Comparison of ENCODE assay signal across 21 cellular contexts in the genomic region with DNA sequence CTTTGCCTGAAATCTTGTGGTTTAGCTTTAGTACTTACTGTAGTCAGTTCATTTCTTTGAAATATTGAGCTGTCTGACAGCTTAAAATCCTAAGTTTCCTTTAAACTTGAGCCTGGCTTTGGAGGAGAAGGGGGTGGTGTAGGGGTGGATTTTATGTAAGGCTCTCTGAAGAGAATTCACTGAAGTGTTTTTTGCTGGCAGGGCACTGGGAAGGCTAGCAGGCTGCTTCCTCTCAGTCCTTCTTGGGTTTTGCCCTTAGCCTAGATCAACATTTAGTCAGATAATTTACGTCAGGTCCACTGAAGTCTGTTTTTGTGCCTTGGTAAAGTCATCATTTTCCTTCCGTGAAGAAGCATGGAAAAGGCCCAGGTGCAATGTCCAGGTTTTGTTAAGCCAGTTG.
DNase-seq lines count a peak whose midpoint lies in the region; ATAC-seq and TF ChIP-seq lines count a peak whose summit lies in the region.
"Had no signal": no experiment of that assay in that cellular context is flagged by ENCODE, and none has a peak within 500 bp of the region (broad histone marks: within the 10 kb centered on the region; RNA-seq: fewer than 3 reads in every experiment).

No MANE protein-coding gene starts in this region.

- no peaks in the 10 kb centered on the region for H3K36me3 ChIP-seq in SK-N-SH (replicated peaks in 1 of 2; ENCODE audit: control insufficient read depth in 1 of 2, insufficient read depth in 2 of 2, low read length in 1 of 2)
- H3K36me3 ChIP-seq in osteoblast (ENCODE audit: insufficient read depth, low read length): no peaks in the 10 kb centered on the region
- H3K36me3 ChIP-seq: BE2C, HAP-1 had no signal

- TF ChIP-seq CTCF in SK-N-SH (IDR thresholded peaks at IDR 0.05): no peak
- no peak for TF ChIP-seq CTCF in nephron progenitor cell (IDR thresholded peaks at IDR 0.05)
- no peak for TF ChIP-seq CTCF in osteoblast (IDR thresholded peaks at IDR 0.05; ENCODE audit: extremely low read depth, low read depth, low read length)

- no peak overlapping the region for H3K4me3 Mint-ChIP-seq in nephron progenitor cell
- H3K4me3 Mint-ChIP-seq: CD14-positive monocyte; CD4-positive, alpha-beta T cell; CD8-positive, alpha-beta memory T cell; HFFc6 had no signal

- H3K4me2 ChIP-seq in SK-N-SH (no peak overlapping the region), osteoblast (ENCODE audit: insufficient read depth, low read length) (no peak overlapping the region)
- H3K4me2 ChIP-seq: BLaER1 treated with 17β-estradiol and CSF1 and Interleukin-3, amounts not matched to agents 10 nM and 100 nM had no signal

- H4K20me1 ChIP-seq in SK-N-SH (ENCODE audit: insufficient read depth): no peaks in the 10 kb centered on the region
- no peaks in the 10 kb centered on the region for H4K20me1 ChIP-seq in osteoblast (ENCODE audit: insufficient read depth, low read length)

- CTCF ChIA-PET in SK-N-SH (lab: Yijun Ruan, JAX): interaction anchor here (1.7 to 3.0 kb wide), 5 partner anchors 9 to 79 kb away, joined by 3 to 16 read pairs (median 10); no protein-coding TSS in a partner anchor

- H2AFZ ChIP-seq in SK-N-SH (ENCODE audit: low read depth) (no peak overlapping the region), osteoblast (ENCODE audit: low read length) (no peak overlapping the region)

- TF ChIP-seq RAD21 in SK-N-SH (IDR thresholded peaks at IDR 0.05; ENCODE audit: low read length): no peak

- H3K27ac Mint-ChIP-seq in nephron progenitor cell: peak overlapping the region; percentile 87
- H3K27ac Mint-ChIP-seq: CD14-positive monocyte; CD4-positive, alpha-beta T cell; CD8-positive, alpha-beta memory T cell; HFFc6 had no signal

- no peaks in the 10 kb centered on the region for H3K9me2 ChIP-seq in SK-N-SH

- peaks cover 0 to 6% of the 10 kb centered on the region in 2 experiments; a peak in 2 of 4 replicates for H3K4me1 ChIP-seq in SK-N-SH (ENCODE audit: control insufficient read depth in 1 of 2, insufficient read depth in 2 of 2, low read depth in 1 of 2, low read length in 1 of 2)
- no peaks in the 10 kb centered on the region for H3K4me1 ChIP-seq in osteoblast (ENCODE audit: insufficient read depth, low read length)
- H3K4me1 ChIP-seq: BE2C; BLaER1 treated with 17β-estradiol and CSF1 and Interleukin-3, amounts not matched to agents 10 nM and 100 nM had no signal

- H3K36me3 Mint-ChIP-seq in nephron progenitor cell (ENCODE audit: low read depth): peaks cover 21% of the 10 kb centered on the region

- H3K79me2 ChIP-seq in SK-N-SH (ENCODE audit: insufficient read depth): no peaks in the 10 kb centered on the region
- no peaks in the 10 kb centered on the region for H3K79me2 ChIP-seq in osteoblast (ENCODE audit: insufficient read depth, low read length)

- H3F3A ChIP-seq in SK-N-SH (replicated peaks; ENCODE audit: insufficient read depth): no peaks in the 10 kb centered on the region

- TF ChIP-seq EP300 in SK-N-SH (IDR thresholded peaks at IDR 0.05; ENCODE audit: borderline replicate concordance in 1 of 2, low read depth in 1 of 2, low read length in 1 of 2): no peak

- H3K4me1 Mint-ChIP-seq in nephron progenitor cell: peaks cover 27% of the 10 kb centered on the region
- H3K4me1 Mint-ChIP-seq: CD14-positive monocyte; CD8-positive, alpha-beta memory T cell had no signal

- H3K9me3 ChIP-seq in SK-N-SH (no peaks in the 10 kb centered on the region), osteoblast (ENCODE audit: low read depth, low read length) (no peaks in the 10 kb centered on the region)
- H3K9me3 ChIP-seq: BE2C, HAP-1 had no signal

- WGBS in SK-N-SH (ENCODE audit: low lambda C conversion rate): 93% methylated on average over 2 of the region's 2 CpGs

- H3K27me3 ChIP-seq in SK-N-SH (ENCODE audit: insufficient read depth) (no peaks in the 10 kb centered on the region), osteoblast (ENCODE audit: insufficient read depth, low read length) (no peaks in the 10 kb centered on the region)
- H3K27me3 ChIP-seq: BE2C; BLaER1 treated with 17β-estradiol and CSF1 and Interleukin-3, amounts not matched to agents 10 nM and 100 nM had no signal

- H3K9me3 Mint-ChIP-seq in nephron progenitor cell: peaks cover 9% of the 10 kb centered on the region
- H3K9me3 Mint-ChIP-seq: CD4-positive, alpha-beta T cell had no signal

- ATAC-seq in SK-N-SH treated with all-trans-retinoic acid at 6 μM for 48 hours (peak; percentile 36; the same call in 2 of the 3 replicates), GM21619 (IDR thresholded peaks at IDR 0.05; ENCODE audit: unreplicated experiment) (no peak)

- H3K27ac ChIP-seq in SK-N-SH (ENCODE audit: low read depth in 2 of 2, low read length in 1 of 2): no peak overlapping the region
- no peak overlapping the region for H3K27ac ChIP-seq in osteoblast (ENCODE audit: low read depth, low read length)
- H3K27ac ChIP-seq: 22Rv1; BLaER1 treated with 17β-estradiol and CSF1 and Interleukin-3, amounts not matched to agents 10 nM and 100 nM had no signal

- H3K4me3 ChIP-seq in SK-N-SH (ENCODE audit: low read depth in 2 of 2, low read length in 1 of 2): no peak overlapping the region
- no peak overlapping the region for H3K4me3 ChIP-seq in osteoblast (ENCODE audit: insufficient read depth, low read length)
- H3K4me3 ChIP-seq: BLaER1 treated with 17β-estradiol and CSF1 and Interleukin-3, amounts not matched to agents 10 nM and 100 nM; HAP-1 had no signal

- no peaks in the 10 kb centered on the region for H3K27me3 Mint-ChIP-seq in nephron progenitor cell (ENCODE audit: low read depth, poor library complexity)
- H3K27me3 Mint-ChIP-seq: CD4-positive, alpha-beta T cell had no signal

- DNase-seq in SK-N-SH (no peak), left kidney (ENCODE audit: low read depth, low spot score) (peak; percentile 56), nephron progenitor cell (no peak), osteoblast (ENCODE audit: insufficient read length, low spot score, missing footprints) (no peak), kidney glomerular epithelial cell (lab: John Stamatoyannopoulos, UW) (no peak)
- DNase-seq: AML-193; BE2C; CD4-positive, alpha-beta T cell; CD8-positive, alpha-beta memory T cell; DMS 273 treated with DMSO at 0.1 percent for 48 hours; DMS79; EL; GDM1; GOT3; HFFc6 had no signal

- no peak overlapping the region for H3K9ac ChIP-seq in SK-N-SH
- H3K9ac ChIP-seq: BLaER1 treated with 17β-estradiol and CSF1 and Interleukin-3, amounts not matched to agents 10 nM and 100 nM had no signal

- POLR2A ChIA-PET in SK-N-SH (lab: Yijun Ruan, JAX): no interaction called here

TF ChIP-seq in SK-N-SH treated with all-trans-retinoic acid at 6 μM for 48 hours, 23 proteins besides CTCF, POLR2A, EP300 and RAD21 (continues in another document):
- TF ChIP-seq BACH2 (CRISPR knock-in tag; IDR thresholded peaks at IDR 0.05; ENCODE audit: borderline replicate concordance): no peak
- TF ChIP-seq ISL1 (CRISPR knock-in tag; IDR thresholded peaks at IDR 0.05): no peak
- TF ChIP-seq, protein P1, sequence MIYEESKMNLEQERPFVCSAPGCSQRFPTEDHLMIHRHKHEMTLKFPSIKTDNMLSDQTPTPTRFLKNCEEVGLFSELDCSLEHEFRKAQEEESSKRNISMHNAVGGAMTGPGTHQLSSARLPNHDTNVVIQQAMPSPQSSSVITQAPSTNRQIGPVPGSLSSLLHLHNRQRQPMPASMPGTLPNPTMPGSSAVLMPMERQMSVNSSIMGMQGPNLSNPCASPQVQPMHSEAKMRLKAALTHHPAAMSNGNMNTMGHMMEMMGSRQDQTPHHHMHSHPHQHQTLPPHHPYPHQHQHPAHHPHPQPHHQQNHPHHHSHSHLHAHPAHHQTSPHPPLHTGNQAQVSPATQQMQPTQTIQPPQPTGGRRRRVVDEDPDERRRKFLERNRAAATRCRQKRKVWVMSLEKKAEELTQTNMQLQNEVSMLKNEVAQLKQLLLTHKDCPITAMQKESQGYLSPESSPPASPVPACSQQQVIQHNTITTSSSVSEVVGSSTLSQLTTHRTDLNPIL (CRISPR knock-in tag; IDR thresholded peaks at IDR 0.05; ENCODE audit: low read depth): no peak
- TF ChIP-seq ZC3H10 (CRISPR knock-in tag; IDR thresholded peaks at IDR 0.05): no peak
- TF ChIP-seq OSR1 (CRISPR knock-in tag; IDR thresholded peaks at IDR 0.05): no peak
- no peak for TF ChIP-seq SNAI2 (CRISPR knock-in tag; IDR thresholded peaks at IDR 0.05)

TF ChIP-seq in SK-N-SH, 30 proteins besides CTCF, POLR2A, EP300 and RAD21:
- no peak for TF ChIP-seq FOXM1 (IDR thresholded peaks at IDR 0.05; ENCODE audit: low read depth)
- TF ChIP-seq, protein P2, sequence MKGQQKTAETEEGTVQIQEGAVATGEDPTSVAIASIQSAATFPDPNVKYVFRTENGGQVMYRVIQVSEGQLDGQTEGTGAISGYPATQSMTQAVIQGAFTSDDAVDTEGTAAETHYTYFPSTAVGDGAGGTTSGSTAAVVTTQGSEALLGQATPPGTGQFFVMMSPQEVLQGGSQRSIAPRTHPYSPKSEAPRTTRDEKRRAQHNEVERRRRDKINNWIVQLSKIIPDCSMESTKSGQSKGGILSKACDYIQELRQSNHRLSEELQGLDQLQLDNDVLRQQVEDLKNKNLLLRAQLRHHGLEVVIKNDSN (IDR thresholded peaks at IDR 0.05; ENCODE audit: borderline replicate concordance, low read depth): no peak
- TF ChIP-seq RCOR1 (IDR thresholded peaks at IDR 0.05; ENCODE audit: low read length): no peak
- TF ChIP-seq GABPA (IDR thresholded peaks at IDR 0.05; ENCODE audit: low read depth): no peak
TF ChIP-seq in SK-N-SH: peak in this region for 0.
